8 cellular contexts compared by ENCODE assay signal in genomic region chr3:49358217-49358883, GRCh38. TPM values are rescaled to one million over a fixed set of nuclear protein-coding genes. Genes with fewer than 3 reads are reported as not detected.
DNase-seq lines count a peak whose midpoint lies in the region; ATAC-seq and TF ChIP-seq lines count a peak whose summit lies in the region.

Gene GPX1 (minus strand): TSS chr3:49358353. CDS start chr3:49358278, 75 bp downstream.

- H3K4me1 ChIP-seq in DOHH2 (ENCODE audit: control insufficient read depth, low read length) (peaks cover 31% of the 10 kb centered on the region), GM23248 (ENCODE audit: insufficient read depth) (peaks cover 46% of the 10 kb centered on the region)

- H3K9me2 ChIP-seq in DOHH2 (replicated peaks; ENCODE audit: control insufficient read depth, low read length) (no peaks in the 10 kb centered on the region), GM23248 (ENCODE audit: insufficient read depth) (no peaks in the 10 kb centered on the region)

- H3F3A ChIP-seq in DOHH2 (ENCODE audit: control insufficient read depth, insufficient read depth) = peaks cover 31% of the 10 kb centered on the region
- H3F3A ChIP-seq in GM23248 (ENCODE audit: insufficient read depth) = peaks cover 63% of the 10 kb centered on the region

- H3K4me3 Mint-ChIP-seq in natural killer cell treated with Interleukin-12 subunit alpha and Interleukin-12 subunit beta and Interleukin-15 and Interleukin-18, amount 100 ng/mL, for 72 hours = peak within 1 kb of the TSS; percentile 96

- peak within 1 kb of the TSS; percentile 94 for H3K4me2 ChIP-seq in DOHH2 (ENCODE audit: low read length)
- peak within 1 kb of the TSS; percentile 73 for H3K4me2 ChIP-seq in GM23248 (ENCODE audit: unreplicated experiment)

- peaks cover 15 to 17% of the 10 kb centered on the region in 2 donors for H3K4me1 Mint-ChIP-seq in natural killer cell treated with Interleukin-12 subunit alpha and Interleukin-12 subunit beta and Interleukin-15 and Interleukin-18, amount 100 ng/mL, for 72 hours (ENCODE audit: low read depth in 2 of 2)

- peak within 1 kb of the TSS; percentile 89 to 92 for H3K27ac Mint-ChIP-seq in natural killer cell treated with Interleukin-12 subunit alpha and Interleukin-12 subunit beta and Interleukin-15 and Interleukin-18, amount 100 ng/mL, for 72 hours

- in situ Hi-C loops in GM23248 (cut with MboI) = no loop called here

- no peaks in the 10 kb centered on the region for H3K27me3 ChIP-seq in DOHH2 (ENCODE audit: control insufficient read depth, low read length)
- H3K27me3 ChIP-seq in GM23248 (replicated peaks; ENCODE audit: insufficient read depth) = no peaks in the 10 kb centered on the region

- H4K20me1 ChIP-seq in DOHH2 (ENCODE audit: control insufficient read depth, insufficient read depth, low read depth, low read length) = 0 out of 2 replicates have a peak, but pooled peaks cover 2% of the 10 kb centered on the region
- no peaks in the 10 kb centered on the region for H4K20me1 ChIP-seq in GM23248 (ENCODE audit: insufficient read depth)

- H3K27me3 Mint-ChIP-seq in natural killer cell treated with Interleukin-12 subunit alpha and Interleukin-12 subunit beta and Interleukin-15 and Interleukin-18, amount 100 ng/mL, for 72 hours = no peaks in the 10 kb centered on the region

- TF ChIP-seq CTCF in DOHH2 (IDR thresholded peaks at IDR 0.05; ENCODE audit: low read depth, low read length, poor library complexity, severe bottlenecking) (no peak), fibroblast of pulmonary artery (IDR thresholded peaks at IDR 0.05; ENCODE audit: low read length, missing control alignments) (no peak)

- peak; percentile 95 to 96 for ATAC-seq in natural killer cell treated with Interleukin-12 subunit alpha and Interleukin-12 subunit beta and Interleukin-15 and Interleukin-18, amount 100 ng/mL, for 72 hours
- peak; percentile 92 for ATAC-seq in stimulated activated naive CD8-positive, alpha-beta T cell treated with anti-CD3 and anti-CD28 coated beads, Interleukin-15, Interleukin-2, amounts not matched to agents 100 U/mL and 50 U/mL, for 24 hours

- peaks cover 4% of the 10 kb centered on the region for H3K36me3 Mint-ChIP-seq in natural killer cell treated with Interleukin-12 subunit alpha and Interleukin-12 subunit beta and Interleukin-15 and Interleukin-18, amount 100 ng/mL, for 72 hours

- H3K9me3 ChIP-seq in DOHH2 (ENCODE audit: control insufficient read depth, insufficient read depth, low read length) (no peaks in the 10 kb centered on the region), GM23248 (ENCODE audit: low read depth) (no peaks in the 10 kb centered on the region)

- peaks cover 64% of the 10 kb centered on the region for H3K36me3 ChIP-seq in DOHH2 (ENCODE audit: control insufficient read depth, low read length)
- peaks cover 44% of the 10 kb centered on the region for H3K36me3 ChIP-seq in GM23248 (ENCODE audit: low read depth)

- H3K79me2 ChIP-seq in DOHH2 (ENCODE audit: control insufficient read depth, low read length) (peaks cover 26% of the 10 kb centered on the region), GM23248 (ENCODE audit: insufficient read depth) (peaks cover 69% of the 10 kb centered on the region)

- H3K27ac ChIP-seq in DOHH2 (ENCODE audit: low read depth, low read length) = peak within 1 kb of the TSS; percentile 66
- H3K27ac ChIP-seq in GM23248 = peak within 1 kb of the TSS; percentile 83

- H3K4me3 ChIP-seq in DOHH2 (ENCODE audit: low read length) = peak within 1 kb of the TSS; percentile 92
- peak within 1 kb of the TSS; percentile 76 for H3K4me3 ChIP-seq in GM23248
- peak within 1 kb of the TSS; percentile 68 for H3K4me3 ChIP-seq in fibroblast of pulmonary artery (replicated peaks; ENCODE audit: low read depth, low read length)

- DNase-seq in GM23248 (peak; percentile 95), LoVo (ENCODE audit: low spot score) (peak; percentile 94), SHP77 (lab: John Stamatoyannopoulos, UW) (peak; percentile 94 to 96), fibroblast of pulmonary artery (ENCODE audit: low read depth) (peak; percentile 96)
- peak; percentile 67 for DNase-seq in activated effector memory CD4-positive, alpha-beta T cell treated with Interleukin-2 at 50 U/mL for 16 hours
- peak; percentile 90 for DNase-seq in natural killer cell treated with Interleukin-12 subunit alpha and Interleukin-12 subunit beta and Interleukin-15 and Interleukin-18, amount 100 ng/mL, for 72 hours (ENCODE audit: low spot score)
- DNase-seq in stimulated activated naive CD8-positive, alpha-beta T cell treated with anti-CD3 and anti-CD28 coated beads, Interleukin-15, Interleukin-2, amounts not matched to agents 100 U/mL and 50 U/mL, for 24 hours = peak; percentile 91

- 1 to 2% methylated on average over 26 to 38 of the region's 46 CpGs for WGBS in GM23248 (ENCODE audit: low coverage in 1 of 2, low lambda C conversion rate in 2 of 2, missing lambda C conversion rate in 2 of 2), 2 experiments

- peak within 1 kb of the TSS; percentile 88 for H3K9ac ChIP-seq in GM23248

- H2AFZ ChIP-seq in GM23248 = no peak within 1 kb of the TSS

- no peaks in the 10 kb centered on the region for H3K9me3 Mint-ChIP-seq in natural killer cell treated with Interleukin-12 subunit alpha and Interleukin-12 subunit beta and Interleukin-15 and Interleukin-18, amount 100 ng/mL, for 72 hours

RNA-seq across cellular contexts. Expression of gene GPX1, which starts in this region (rescaled TPM):
- total RNA-seq in GM23248 (2014; rRNA removed; shearing (Covaris generic)) = 201 and 229 TPM in 2 replicates
- 446 and 454 TPM in 2 replicates for polyA plus RNA-seq in GM23248 (2016; fragmentation: Nextera tagmentation; extraction: Ambion mirVana)
- 100 to 1,000 TPM in 1 of 2 donors, 10 to 100 TPM in 1; 95.4 to 107 TPM for total RNA-seq in natural killer cell treated with Interleukin-12 subunit alpha and Interleukin-12 subunit beta and Interleukin-15 and Interleukin-18, amount 100 ng/mL, for 72 hours

Comparison
In these comparisons a context has a peak if more than half of its experiments do, and no peak if none do; other contexts are left out.
1. Peak in every context shown above with its lines: DNase-seq, ATAC-seq, H3K4me3 ChIP-seq and H3K27ac ChIP-seq.